ENCODE assay signal across 8 cellular contexts in genomic region chr11:77819411-77819920, GRCh38. TPM values are rescaled to one million over a fixed set of nuclear protein-coding genes. Genes with fewer than 3 reads are reported as not detected.
A peak's percentile ranks its signal among the peaks of the same experiment; 100 is the strongest.
DNase-seq lines count a peak whose midpoint lies in the region; ATAC-seq and TF ChIP-seq lines count a peak whose summit lies in the region.

No MANE protein-coding gene starts in this region.

- H3K4me1 ChIP-seq in ascending aorta: peaks cover 0 to 33% of the 10 kb centered on the region in 2 donors
- H3K4me1 ChIP-seq in uterus: peaks cover 8 to 10% of the 10 kb centered on the region in 2 donors

- H3K4me3 ChIP-seq in ascending aorta (peak overlapping the region; percentile 77 to 84), uterus (peak overlapping the region; percentile 91 to 100)

- ATAC-seq in GM18502 (IDR thresholded peaks at IDR 0.05; ENCODE audit: poor library complexity, unreplicated experiment) (peak; percentile 60), HG02973 (IDR thresholded peaks at IDR 0.05; ENCODE audit: unreplicated experiment) (peak; percentile 50)

- DNase-seq in NCI-H187 treated with DMSO at 0.1 percent for 48 hours (lab: John Stamatoyannopoulos, UW): peak; percentile 33
- DNase-seq in T-helper 2 cell: peak; percentile 61 to 93 (median 77)
- peak; percentile 64 to 91 for DNase-seq in ascending aorta (ENCODE audit: low spot score in 2 of 2)
- peak; percentile 82 for DNase-seq in hepatic stellate cell (ENCODE audit: low spot score)
- DNase-seq in putamen (ENCODE audit: low spot score): peak; percentile 91
- DNase-seq in uterus: peak; percentile 73 to 74

- no peaks in the 10 kb centered on the region for H3K27me3 ChIP-seq in ascending aorta
- no peaks in the 10 kb centered on the region for H3K27me3 ChIP-seq in uterus

- peak in 1 of 3 experiments; percentile 6 for TF ChIP-seq CTCF in ascending aorta (IDR thresholded peaks at IDR 0.05)
- TF ChIP-seq CTCF in uterus (IDR thresholded peaks at IDR 0.05): peak in 3 of 4 experiments; percentile 9 to 47 (median 25)

- no peaks in the 10 kb centered on the region for H3K9me3 ChIP-seq in ascending aorta
- H3K9me3 ChIP-seq in uterus: no peaks in the 10 kb centered on the region

- no peaks in the 10 kb centered on the region for H3K36me3 ChIP-seq in ascending aorta
- no peaks in the 10 kb centered on the region for H3K36me3 ChIP-seq in uterus

- H3K27ac ChIP-seq in ascending aorta (peak overlapping the region; percentile 91 to 97), uterus (peak overlapping the region; percentile 93 to 98)

- intact Hi-C loops in ascending aorta (cut with DNase I) (no loop called here), uterus (cut with DNase I; ENCODE audit: low total_unique reads) (no loop called here)

- peak; percentile 52 to 83 for TF ChIP-seq POLR2A in uterus (IDR thresholded peaks at IDR 0.05)

RNA-seq across cellular contexts. Expression of gene RSF1, which starts 1.1 kb away (rescaled TPM):
- total RNA-seq in ascending aorta: 17.8 TPM
- 100 to 1,000 TPM in 1 of 4 donors, 10 to 100 TPM in 3; 26.5 to 121 (median 82.3) TPM for total RNA-seq in uterus

RNA-seq across cellular contexts. Expression of gene AAMDC, which starts 1.5 kb away (rescaled TPM):
- 56.4 TPM for total RNA-seq in ascending aorta
- 10 to 100 TPM; 10.9 to 31.5 (median 28.1) TPM for total RNA-seq in uterus

Comparison
In these comparisons a context has a peak if more than half of its experiments do, and no peak if none do; other contexts are left out.
1. Peak in every context shown above with its lines: DNase-seq, ATAC-seq, H3K4me3 ChIP-seq and H3K27ac ChIP-seq.
2. DNase-seq: peak in every context shown above with its lines; median percentile 91 in putamen; 82 in hepatic stellate cell; 78 in ascending aorta; 77 in T-helper 2 cell; 74 in uterus; 33 in NCI-H187 treated with DMSO at 0.1 percent for 48 hours.